26 cellular contexts compared by ENCODE assay signal in genomic region chr14:23375527-23376251, GRCh38. TPM values are rescaled to one million over a fixed set of nuclear protein-coding genes. Genes with fewer than 3 reads are reported as not detected.
"Had no signal": no experiment of that assay in that cellular context is flagged by ENCODE, and none has a peak within 500 bp of the region (broad histone marks: within the 10 kb centered on the region; RNA-seq: fewer than 3 reads in every experiment).

No MANE protein-coding gene starts in this region.

- H3K36me3 ChIP-seq: ascending aorta, transverse colon had no signal

- H3K4me3 ChIP-seq: hepatocyte, transverse colon had no signal

- H3K27me3 ChIP-seq: ascending aorta, hepatocyte, transverse colon had no signal

- H3K27ac ChIP-seq: foreskin keratinocyte, hepatocyte, VCaP had no signal

- H3K4me1 ChIP-seq: ascending aorta, foreskin keratinocyte had no signal

- H3K9me3 ChIP-seq: ascending aorta, transverse colon had no signal

- ATAC-seq: activated CD4-positive, CD25-positive, alpha-beta regulatory T cell treated with anti-CD3 and anti-CD28 coated beads, Interleukin-2, amount 50 U/mL, for 24 hours; foreskin keratinocyte had no signal

- DNase-seq: activated CD4-positive, alpha-beta T cell treated with anti-CD3 and anti-CD28 coated beads, Interleukin-2, amount 50 U/mL, for 1 hour; activated gamma-delta T cell treated with Interleukin-2 at 50 U/mL for 16 hours; activated T-cell treated with anti-CD3 and anti-CD28 coated beads, Interleukin-2, amount 50 U/mL, for 1 hour; effector CD4-positive, alpha-beta T cell; foreskin keratinocyte; immature natural killer cell; kidney glomerular epithelial cell; mesendoderm; naive B cell; stimulated activated CD4-positive, alpha-beta T cell treated with anti-CD3 and anti-CD28 coated beads, Interleukin-2, amount 100 ng/mL, for 48 hours; stimulated activated naive CD4-positive, alpha-beta T cell treated with Interleukin-2 at 50 U/mL for 16 hours; transverse colon had no signal

RNA-seq across cellular contexts. Expression of gene CMTM5, which starts 1.2 kb away (rescaled TPM):
- total RNA-seq: epithelial cell of proximal tubule, foreskin keratinocyte, glomerular endothelial cell, hepatocyte, renal cortical epithelial cell, SK-MEL-5, subcutaneous adipose tissue had no signal
- polyA plus RNA-seq: foreskin keratinocyte, neural cell had no signal

RNA-seq across cellular contexts. Expression of gene IL25, which starts 3.1 kb away (rescaled TPM):
- total RNA-seq: ascending aorta, epithelial cell of proximal tubule, fibroblast of lung, foreskin keratinocyte, glomerular endothelial cell, hepatocyte, lower leg skin, mucosa of gallbladder, occipital lobe, renal cortical epithelial cell, SK-MEL-5, subcutaneous adipose tissue, transverse colon had no signal
- polyA plus RNA-seq: fibroblast of lung, foreskin keratinocyte, hepatocyte, immature natural killer cell, neural cell had no signal

RNA-seq across cellular contexts. Expression of gene EFS, which starts 10.7 kb away (rescaled TPM):
- total RNA-seq: SK-MEL-5 had no signal
- polyA plus RNA-seq: immature natural killer cell had no signal

RNA-seq across cellular contexts. Expression of gene MYH6, which starts 32.4 kb away (rescaled TPM):
- total RNA-seq: ascending aorta, epithelial cell of proximal tubule, fibroblast of lung, foreskin keratinocyte, glomerular endothelial cell, hepatocyte, mucosa of gallbladder, occipital lobe, renal cortical epithelial cell, SK-MEL-5, subcutaneous adipose tissue had no signal
- polyA plus RNA-seq: fibroblast of lung, foreskin keratinocyte, immature natural killer cell, neural cell had no signal
